ENCODE assay signal across 8 cellular contexts in genomic region chr4:304987-305680, GRCh38. TPM values are rescaled to one million over a fixed set of nuclear protein-coding genes. Genes with fewer than 3 reads are reported as not detected.
DNase-seq lines count a peak whose midpoint lies in the region; ATAC-seq and TF ChIP-seq lines count a peak whose summit lies in the region.

Gene ZNF732, minus strand, starts transcription at chr4:305474. Its CDS starts 164 bp downstream, at chr4:305310.

- no peak within 1 kb of the TSS for H3K27ac ChIP-seq in AG04450 (ENCODE audit: low read depth, low read length)

- H3K36me3 Mint-ChIP-seq in naive B cell, result peaks cover 4 to 26% of the 10 kb centered on the region in 2 donors
- peaks cover 25% of the 10 kb centered on the region for H3K36me3 Mint-ChIP-seq in activated CD8-positive, alpha-beta T cell treated with anti-CD3 and anti-CD28 coated beads for 36 hours (ENCODE audit: low read depth)

- peaks cover 11 to 31% (median 15%) of the 10 kb centered on the region in 3 donors for H3K4me1 Mint-ChIP-seq in naive B cell
- peaks cover 14% of the 10 kb centered on the region for H3K4me1 Mint-ChIP-seq in activated CD8-positive, alpha-beta T cell treated with anti-CD3 and anti-CD28 coated beads for 36 hours (ENCODE audit: low read depth)

- CTCF ChIA-PET in AG04450 (lab: Charles Lee), result no interaction called here
- CTCF ChIA-PET in activated CD8-positive, alpha-beta T cell treated with anti-CD3 and anti-CD28 coated beads for 36 hours (lab: Charles Lee), result no interaction called here

- H3K9me3 Mint-ChIP-seq in naive B cell, result peaks cover 10 to 82% (median 77%) of the 10 kb centered on the region in 7 donors
- H3K9me3 Mint-ChIP-seq in activated CD8-positive, alpha-beta T cell treated with anti-CD3 and anti-CD28 coated beads for 36 hours, result peaks cover 40% of the 10 kb centered on the region

- TF ChIP-seq CTCF in AG04450 (IDR thresholded peaks at IDR 0.05; ENCODE audit: low read depth, low read length), result no peak
- no peak for TF ChIP-seq CTCF in activated CD8-positive, alpha-beta T cell treated with anti-CD3 and anti-CD28 coated beads for 36 hours (IDR thresholded peaks at IDR 0.05)

- ATAC-seq in naive B cell (ENCODE audit: low read depth in 2 of 2), result no peak
- ATAC-seq in activated CD8-positive, alpha-beta T cell treated with anti-CD3 and anti-CD28 coated beads for 36 hours, result no peak
- ATAC-seq in GM21529 (IDR thresholded peaks at IDR 0.05; ENCODE audit: unreplicated experiment), result no peak
- no peak for ATAC-seq in HG02642 (IDR thresholded peaks at IDR 0.05; ENCODE audit: poor library complexity, unreplicated experiment)
- ATAC-seq in HG02884 (IDR thresholded peaks at IDR 0.05; ENCODE audit: unreplicated experiment), result no peak

- peaks cover 0 to 8% (median 4%) of the 10 kb centered on the region in 3 donors for H3K27me3 Mint-ChIP-seq in naive B cell
- peaks cover 26% of the 10 kb centered on the region for H3K27me3 Mint-ChIP-seq in activated CD8-positive, alpha-beta T cell treated with anti-CD3 and anti-CD28 coated beads for 36 hours

- DNase-seq in AG04450 (ENCODE audit: low read depth, low spot score) (peak; percentile 16), NCI-H2227 (lab: John Stamatoyannopoulos, UW; ENCODE audit: unreplicated experiment) (peak; percentile 91), fibroblast of gingiva (ENCODE audit: low read depth) (peak; percentile 62), naive B cell (no peak)
- no peak for DNase-seq in activated CD8-positive, alpha-beta T cell treated with anti-CD3 and anti-CD28 coated beads for 36 hours

- no peaks in the 10 kb centered on the region for H3K27me3 ChIP-seq in AG04450 (ENCODE audit: control insufficient read depth, insufficient read depth, low read length)

- intact Hi-C loops in activated CD8-positive, alpha-beta T cell treated with anti-CD3 and anti-CD28 coated beads for 36 hours (cut with micrococcal nuclease), result no loop called here

- H3K27ac Mint-ChIP-seq in naive B cell, result peak within 1 kb of the TSS; percentile 76 to 92 (median 90)
- H3K27ac Mint-ChIP-seq in activated CD8-positive, alpha-beta T cell treated with anti-CD3 and anti-CD28 coated beads for 36 hours, result no peak within 1 kb of the TSS

- peaks cover 21% of the 10 kb centered on the region for H3K9me3 ChIP-seq in AG04450 (ENCODE audit: control insufficient read depth, insufficient read depth, low read length)

- H3K4me3 Mint-ChIP-seq in naive B cell, result peak within 1 kb of the TSS; percentile 16 to 59 (median 45)
- no peak within 1 kb of the TSS for H3K4me3 Mint-ChIP-seq in activated CD8-positive, alpha-beta T cell treated with anti-CD3 and anti-CD28 coated beads for 36 hours

- H3K4me3 ChIP-seq in AG04450 (ENCODE audit: low read depth, low read length), result peak within 1 kb of the TSS; percentile 63

- POLR2A ChIA-PET in AG04450 (lab: Yijun Ruan, JAX), result interaction anchor here (1.5 kb wide), 1 partner anchor 33 kb away, joined by 4 read pairs; the partner anchor contains the start of gene ZNF141
- POLR2A ChIA-PET in activated CD8-positive, alpha-beta T cell treated with anti-CD3 and anti-CD28 coated beads for 36 hours (lab: Charles Lee), result no interaction called here

RNA-seq across cellular contexts. Expression of gene ZNF732, which starts in this region (rescaled TPM):
- 0.04 and 0.12 TPM in 2 replicates for polyA plus RNA-seq in AG04450 (2011; rRNA removed)
- 0.41 and 0.48 TPM in 2 replicates for polyA minus RNA-seq in AG04450 (2011; rRNA and poly(A)+ RNA removed)
- under 1 TPM in 1 of 6 donors, not detected in 5; 0.37 TPM for polyA plus RNA-seq in naive B cell (ENCODE audit: low read depth in 6 of 6)
- total RNA-seq in activated CD8-positive, alpha-beta T cell treated with anti-CD3 and anti-CD28 coated beads for 36 hours, result not detected

Comparison
In these comparisons a context has a peak if more than half of its experiments do, and no peak if none do; other contexts are left out.
1. Peak in DNase-seq and H3K4me3 ChIP-seq in AG04450; RNA of the gene not detected or under 1 TPM.
2. DNase-seq: peak in NCI-H2227 (single experiment) and fibroblast of gingiva (single experiment); none in naive B cell (single experiment) and activated CD8-positive, alpha-beta T cell treated with anti-CD3 and anti-CD28 coated beads for 36 hours (single experiment).